ENCODE assay signal across 12 cellular contexts in genomic region chr1:32345289-32345827, GRCh38. TPM values are rescaled to one million over a fixed set of nuclear protein-coding genes. Genes with fewer than 3 reads are reported as not detected.
DNase-seq lines count a peak whose midpoint lies in the region; ATAC-seq, FAIRE-seq and TF ChIP-seq lines count a peak whose summit lies in the region.
"Had no signal": no experiment of that assay in that cellular context is flagged by ENCODE, and none has a peak within 500 bp of the region (broad histone marks: within the 10 kb centered on the region; RNA-seq: fewer than 3 reads in every experiment).

No MANE protein-coding gene starts in this region.

- H4K20me1 ChIP-seq in SK-N-SH (ENCODE audit: insufficient read depth) (no peaks in the 10 kb centered on the region), H1 (replicated peaks in 1 of 2; ENCODE audit: control insufficient read depth in 1 of 2, insufficient read depth in 2 of 2, low read length in 2 of 2) (no peaks in the 10 kb centered on the region), GM23338 (replicated peaks; ENCODE audit: insufficient read depth) (no peaks in the 10 kb centered on the region)

- no peak overlapping the region for H3K27ac Mint-ChIP-seq in GM23338

- peaks cover 10% of the 10 kb centered on the region for H3K9me3 Mint-ChIP-seq in GM23338

- peaks cover 5% of the 10 kb centered on the region; the same call in 2 of the 3 replicates for H3K4me1 Mint-ChIP-seq in GM23338

- H3K27ac ChIP-seq in SK-N-SH (ENCODE audit: low read depth in 2 of 2, low read length in 1 of 2) (no peak overlapping the region), H1 (ENCODE audit: low read depth, low read length) (no peak overlapping the region), small intestine (ENCODE audit: low read depth in 1 of 2, low read length in 1 of 2) (peak overlapping the region in 1 of 2 donors; percentile 13), GM23338 (ENCODE audit: low read depth) (no peak overlapping the region)
- no peak overlapping the region for H3K27ac ChIP-seq in effector memory CD4-positive, alpha-beta T cell (ENCODE audit: insufficient read depth, low read length, poor library complexity, severe bottlenecking)

- H3K79me2 ChIP-seq in SK-N-SH (ENCODE audit: insufficient read depth) (no peaks in the 10 kb centered on the region), H1 (ENCODE audit: control insufficient read depth in 1 of 2, insufficient read depth in 2 of 2, low read length in 2 of 2) (no peaks in the 10 kb centered on the region), GM23338 (replicated peaks; ENCODE audit: insufficient read depth) (no peaks in the 10 kb centered on the region)

- TF ChIP-seq EP300 in SK-N-SH (IDR thresholded peaks at IDR 0.05; ENCODE audit: borderline replicate concordance in 1 of 2, low read depth in 1 of 2, low read length in 1 of 2), result no peak
- no peak for TF ChIP-seq EP300 in H1 (IDR thresholded peaks at IDR 0.05; ENCODE audit: borderline replicate concordance in 1 of 2, low read depth in 2 of 2, low read length in 2 of 2)

- no peak overlapping the region for H3K4ac ChIP-seq in H1 (replicated peaks; ENCODE audit: insufficient read length, low read depth, low read length)

- no peak overlapping the region for H2BK5ac ChIP-seq in H1 (ENCODE audit: low read depth, low read length)

- H3K27me3 Mint-ChIP-seq in GM23338 (ENCODE audit: insufficient read depth, low read depth, poor library complexity), result peaks cover 23% of the 10 kb centered on the region

- H4K5ac ChIP-seq in H1 (ENCODE audit: insufficient read length, low read depth, low read length), result no peak overlapping the region

- H3K9me3 ChIP-seq in SK-N-SH (no peaks in the 10 kb centered on the region), H1 (ENCODE audit: insufficient read depth in 2 of 2, low read depth in 1 of 2, low read length in 1 of 2) (peaks cover under 1 to 6% of the 10 kb centered on the region in 2 experiments; a peak in 3 of 4 replicates), small intestine (ENCODE audit: control insufficient read depth, low read depth) (no peaks in the 10 kb centered on the region)
- H3K9me3 ChIP-seq in effector memory CD4-positive, alpha-beta T cell (ENCODE audit: control insufficient read depth, low read length), result no peaks in the 10 kb centered on the region

- no peak overlapping the region for H2BK12ac ChIP-seq in H1 (ENCODE audit: low read depth, low read length)

- no peak overlapping the region for H3K9ac ChIP-seq in SK-N-SH
- H3K9ac ChIP-seq in H1 (replicated peaks in 1 of 4; ENCODE audit: extremely low read depth in 1 of 4, low read depth in 3 of 4, low read length in 3 of 4), result no peak overlapping the region

- WGBS in SK-N-SH (ENCODE audit: low lambda C conversion rate), result 52% methylated on average over 8 of the region's 8 CpGs
- 86% methylated on average over 8 of the region's 8 CpGs; no CpG with 5 or more reads in 1 of the 2 experiments for WGBS in H1 (ENCODE audit: extremely low coverage in 1 of 2, insufficient coverage in 1 of 2, insufficient read length in 1 of 2, insufficient replicate concordance in 2 of 2, low coverage in 1 of 2, low lambda C conversion rate in 2 of 2, missing lambda C conversion rate in 1 of 2), 2 experiments
- 9 to 32% (median 12%) methylated on average over 8 of the region's 8 CpGs for WGBS in small intestine, 3 donors

- no peaks in the 10 kb centered on the region for H3K79me1 ChIP-seq in H1 (ENCODE audit: low read depth, low read length)

- no peak overlapping the region for H3K56ac ChIP-seq in H1 (replicated peaks; ENCODE audit: insufficient read length, low read depth, low read length)

- H2BK15ac ChIP-seq in H1 (ENCODE audit: low read length), result 0 out of 2 replicates have a peak overlapping the region, but pooled peaks have one; percentile 61

- DNase-seq in SK-N-SH (no peak), RPMI7951 (ENCODE audit: low read depth) (peak; percentile 38), H1 (ENCODE audit: low read depth in 1 of 2, low spot score in 2 of 2) (no peak), small intestine (peak; percentile 46), GM23338 (ENCODE audit: low spot score) (no peak)
- no peak for DNase-seq in effector memory CD4-positive, alpha-beta T cell
- DNase-seq: NK-92 treated with Interleukin-12 subunit alpha and Interleukin-12 subunit beta, amount 100 ng/mL, for 24 hours; occipital lobe had no signal

- TF ChIP-seq RAD21 in SK-N-SH (IDR thresholded peaks at IDR 0.05; ENCODE audit: low read length) (no peak), H1 (IDR thresholded peaks at IDR 0.05 in 1 of 2, conservative IDR thresholded peaks at IDR 0.05 in 1 of 2; ENCODE audit: low read depth in 2 of 2, low read length in 2 of 2) (no peak)

- H2BK20ac ChIP-seq in H1 (ENCODE audit: low read length), result no peak overlapping the region

- H3K4me2 ChIP-seq in SK-N-SH, result no peak overlapping the region
- no peak overlapping the region for H3K4me2 ChIP-seq in H1 (ENCODE audit: insufficient read depth in 1 of 2, low read depth in 2 of 2, low read length in 2 of 2)
- no peak overlapping the region for H3K4me2 ChIP-seq in GM23338

- no peak overlapping the region for H2AFZ ChIP-seq in SK-N-SH (ENCODE audit: low read depth)
- no peak overlapping the region for H2AFZ ChIP-seq in H1 (ENCODE audit: low read length)
- H2AFZ ChIP-seq in GM23338, result no peak overlapping the region

- H3K14ac ChIP-seq in H1 (ENCODE audit: insufficient read length), result peak overlapping the region; percentile 85

- H3K4me3 ChIP-seq in SK-N-SH (ENCODE audit: low read depth in 2 of 2, low read length in 1 of 2) (no peak overlapping the region), H1 (ENCODE audit: extremely low read depth in 1 of 4, insufficient read depth in 2 of 4, low read depth in 3 of 4, low read length in 4 of 4) (no peak overlapping the region), small intestine (ENCODE audit: low read depth in 1 of 2, low read length in 2 of 2) (no peak overlapping the region), GM23338 (no peak overlapping the region)
- no peak overlapping the region for H3K4me3 ChIP-seq in effector memory CD4-positive, alpha-beta T cell (ENCODE audit: insufficient read depth, low read depth, low read length, poor library complexity, severe bottlenecking)

- no peak overlapping the region; the same call in 1 of the 2 replicates for H4K8ac ChIP-seq in H1 (ENCODE audit: extremely low read depth, insufficient read depth, low read length)

- peaks cover 1% of the 10 kb centered on the region for H3K36me3 Mint-ChIP-seq in GM23338 (ENCODE audit: low read depth)

- H3K27me3 ChIP-seq in SK-N-SH (ENCODE audit: insufficient read depth) (no peaks in the 10 kb centered on the region), H1 (replicated peaks in 1 of 4; ENCODE audit: control insufficient read depth in 3 of 4, extremely low read depth in 1 of 4, insufficient read depth in 3 of 4, low read length in 3 of 4) (peaks cover 1 to 12% (median 8%) of the 10 kb centered on the region in 4 experiments), small intestine (ENCODE audit: control insufficient read depth in 2 of 2, insufficient read depth in 2 of 2, low read length in 2 of 2) (no peaks in the 10 kb centered on the region), GM23338 (ENCODE audit: insufficient read depth) (peaks cover 10% of the 10 kb centered on the region)
- no peaks in the 10 kb centered on the region for H3K27me3 ChIP-seq in effector memory CD4-positive, alpha-beta T cell (replicated peaks; ENCODE audit: control insufficient read depth, insufficient read depth, low read length, poor library complexity, severe bottlenecking)

- no peak overlapping the region for H3K4me3 Mint-ChIP-seq in GM23338

- H3F3A ChIP-seq in SK-N-SH (replicated peaks; ENCODE audit: insufficient read depth) (no peaks in the 10 kb centered on the region), GM23338 (replicated peaks; ENCODE audit: low read depth) (peaks cover 2% of the 10 kb centered on the region; the same call in 1 of the 2 replicates)

- ATAC-seq in SK-N-SH treated with all-trans-retinoic acid at 6 μM for 48 hours, result peak; percentile 30; the same call in 2 of the 3 replicates
- ATAC-seq in GM23338, result no peak
- no peak for ATAC-seq in GM19467 (IDR thresholded peaks at IDR 0.05; ENCODE audit: unreplicated experiment)

- no peaks in the 10 kb centered on the region for H3K23me2 ChIP-seq in H1 (ENCODE audit: low read depth, low read length)

- H3K4me1 ChIP-seq in SK-N-SH (ENCODE audit: control insufficient read depth in 1 of 2, insufficient read depth in 2 of 2, low read depth in 1 of 2, low read length in 1 of 2), result no peaks in the 10 kb centered on the region; a peak in 1 of 4 replicates
- peaks cover 0 to 6% (median 3%) of the 10 kb centered on the region in 4 experiments; a peak in 5 of 7 replicates for H3K4me1 ChIP-seq in H1 (replicated peaks in 1 of 4; ENCODE audit: control insufficient read depth in 3 of 4, insufficient read depth in 4 of 4, low read length in 3 of 4)
- no peaks in the 10 kb centered on the region for H3K4me1 ChIP-seq in small intestine (ENCODE audit: control insufficient read depth in 2 of 2, insufficient read depth in 1 of 2, low read depth in 1 of 2, low read length in 1 of 2)
- peaks cover 26% of the 10 kb centered on the region for H3K4me1 ChIP-seq in effector memory CD4-positive, alpha-beta T cell (ENCODE audit: control insufficient read depth, insufficient read depth, low read length, poor library complexity, severe bottlenecking)
- no peaks in the 10 kb centered on the region for H3K4me1 ChIP-seq in GM23338 (ENCODE audit: insufficient read depth)

- POLR2A ChIA-PET in SK-N-SH (lab: Yijun Ruan, JAX), result interaction anchor here (1.3 kb wide), 1 partner anchor 9 kb away, joined by 3 read pairs; the partner anchor contains the start of gene MARCKSL1
- POLR2A ChIA-PET in H1 (lab: Charles Lee; ENCODE audit: partially characterized antibody), result interaction anchor here (0.9 to 17.1 kb wide), 6 partner anchors 12 to 105 kb away, joined by 3 to 321 read pairs (median 4); partner anchors contain the start of genes BSDC1, FAM229A, MARCKSL1 and TSSK3

- FAIRE-seq in H1 (lab: Jason Lieb, UNC), result no peak
- FAIRE-seq in small intestine (lab: Jason Lieb, UNC), result no peak
- FAIRE-seq: endometrium, TTC549 had no signal

- CTCF ChIA-PET in SK-N-SH (lab: Yijun Ruan, JAX), result interaction anchor here (0.9 to 1.4 kb wide), 2 partner anchors 9 to 14 kb away, joined by 3 to 4 read pairs; partner anchors contain the start of gene MARCKSL1
- CTCF ChIA-PET in H1 (lab: Charles Lee; ENCODE audit: partially characterized antibody), result interaction anchor here (1.1 kb wide), 1 partner anchor 130 kb away, joined by 4 read pairs; no protein-coding TSS in a partner anchor

- H3K9me2 ChIP-seq in SK-N-SH (no peaks in the 10 kb centered on the region), GM23338 (ENCODE audit: insufficient read depth) (peaks cover 5% of the 10 kb centered on the region; the same call in 1 of the 2 replicates)

- no peak overlapping the region for H2BK120ac ChIP-seq in H1 (replicated peaks; ENCODE audit: low read depth, low read length)

- H3K36me3 ChIP-seq in SK-N-SH (replicated peaks in 1 of 2; ENCODE audit: control insufficient read depth in 1 of 2, insufficient read depth in 2 of 2, low read length in 1 of 2) (no peaks in the 10 kb centered on the region), H1 (ENCODE audit: control insufficient read depth in 2 of 4, insufficient read depth in 4 of 4, low read length in 3 of 4) (no peaks in the 10 kb centered on the region), small intestine (ENCODE audit: control insufficient read depth in 2 of 2, insufficient read depth in 2 of 2, low read length in 2 of 2) (no peaks in the 10 kb centered on the region), GM23338 (ENCODE audit: insufficient read depth) (no peaks in the 10 kb centered on the region)
- H3K36me3 ChIP-seq in effector memory CD4-positive, alpha-beta T cell (ENCODE audit: control insufficient read depth, insufficient read depth, low read length), result no peaks in the 10 kb centered on the region

- H3K18ac ChIP-seq in H1 (ENCODE audit: extremely low read depth, low read length), result no peak overlapping the region

- H2AK5ac ChIP-seq in H1 (ENCODE audit: low read depth, low read length), result no peak overlapping the region

- no peak overlapping the region for H3K23ac ChIP-seq in H1 (ENCODE audit: insufficient read length)

- TF ChIP-seq CTCF in SK-N-SH (IDR thresholded peaks at IDR 0.05) (no peak), H1 (IDR thresholded peaks at IDR 0.05; ENCODE audit: control extremely low read depth in 1 of 3, insufficient read depth in 1 of 3, low read depth in 1 of 3, low read length in 3 of 3) (no peak), GM23338 (conservative IDR thresholded peaks at IDR 0.05; ENCODE audit: low read depth in 2 of 2) (no peak)

- no peak overlapping the region for H4K91ac ChIP-seq in H1 (replicated peaks; ENCODE audit: insufficient read length, low read length)

- no peak for TF ChIP-seq POLR2A in H1 (IDR thresholded peaks at IDR 0.05; ENCODE audit: control extremely low read depth in 1 of 2, low read depth in 2 of 2, low read length in 2 of 2)

RNA-seq across cellular contexts. Expression of gene MARCKSL1, which starts 9.3 kb away (rescaled TPM):
- polyA plus RNA-seq in SK-N-SH (2012; rRNA removed), result 254 and 275 TPM in 2 replicates
- 257 and 303 TPM in 2 replicates for polyA plus RNA-seq in SK-N-SH (2012; cell fraction: cytosol; rRNA removed)
- 94.4 and 121 TPM in 2 replicates for polyA plus RNA-seq in SK-N-SH (2012; cell fraction: nucleus; rRNA removed)
- 31.7 and 47.7 TPM in 2 replicates for total RNA-seq in RPMI7951 (2014; rRNA removed; shearing (Covaris generic))
- 536 and 557 TPM in 2 replicates for total RNA-seq in H1 (2021; fragmentation: NEBNext Ultra II Directional; extraction: Animal tissue kit (Norgen Biotek cat#: 25700))
- polyA plus RNA-seq in H1 (2011; rRNA removed), result 558 and 618 TPM in 2 replicates
- polyA plus RNA-seq in H1 (2011; cell fraction: cytosol; rRNA removed), result 499 TPM
- 234 TPM for polyA plus RNA-seq in H1 (2011; cell fraction: nucleus; rRNA removed)
- polyA plus RNA-seq in H1 (2012, experiment 1 of 2), result 381 to 528 TPM (median 488 TPM) in 4 replicates
- 579 TPM for polyA plus RNA-seq in H1 (2012, experiment 2 of 2)
- 490 TPM for polyA plus RNA-seq in H1 (2013, experiment 1 of 2)
- polyA plus RNA-seq in H1 (2013, experiment 2 of 2), result 500 TPM
- 278 and 338 TPM in 2 replicates for polyA minus RNA-seq in H1 (2011; rRNA and poly(A)+ RNA removed)
- 161 TPM for polyA minus RNA-seq in H1 (2011; cell fraction: cytosol; rRNA and poly(A)+ RNA removed)
- 161 TPM for polyA minus RNA-seq in H1 (2011; cell fraction: nucleus; rRNA and poly(A)+ RNA removed)
- 100 to 1,000 TPM in 1 of 3 donors, 10 to 100 TPM in 2; 55.9 to 132 (median 56.7) TPM for polyA plus RNA-seq in small intestine
- total RNA-seq in GM23338 (2014; rRNA removed; shearing (Covaris generic)), result 266 and 329 TPM in 2 replicates
- 553 and 576 TPM in 2 replicates for polyA plus RNA-seq in GM23338 (2016; fragmentation: Nextera tagmentation; extraction: Ambion mirVana)

RNA-seq across cellular contexts. Expression of gene FAM229A, which starts 16.9 kb away (rescaled TPM):
- polyA plus RNA-seq in SK-N-SH (2012; rRNA removed) (8.0 and 10.0 TPM in 2 replicates), H1 (2011; rRNA removed) (4.2 and 7.5 TPM in 2 replicates), small intestine (10 to 100 TPM in 2 of 3 donors, 1 to 10 TPM in 1; 4.9 to 69.8 (median 44.9) TPM), GM23338 (2016; fragmentation: Nextera tagmentation; extraction: Ambion mirVana) (2.1 and 3.6 TPM in 2 replicates)
- 0.63 and 1.8 TPM in 2 replicates for polyA plus RNA-seq in SK-N-SH (2012; cell fraction: cytosol; rRNA removed)
- 114 and 147 TPM in 2 replicates for polyA plus RNA-seq in SK-N-SH (2012; cell fraction: nucleus; rRNA removed)
- 0.29 and 0.84 TPM in 2 replicates for total RNA-seq in RPMI7951 (2014; rRNA removed; shearing (Covaris generic))
- 4.1 and 4.2 TPM in 2 replicates for total RNA-seq in H1 (2021; fragmentation: NEBNext Ultra II Directional; extraction: Animal tissue kit (Norgen Biotek cat#: 25700))
- polyA plus RNA-seq in H1 (2011; cell fraction: cytosol; rRNA removed), result 6.3 TPM
- polyA plus RNA-seq in H1 (2011; cell fraction: nucleus; rRNA removed), result 19.5 TPM
- polyA plus RNA-seq in H1 (2012, experiment 1 of 2), result 3.5 to 5.0 TPM (median 4.1 TPM) in 4 replicates
- polyA plus RNA-seq in H1 (2012, experiment 2 of 2), result 4.7 TPM
- polyA plus RNA-seq in H1 (2013, experiment 1 of 2), result 3.7 TPM
- polyA plus RNA-seq in H1 (2013, experiment 2 of 2), result 2.8 TPM
- polyA minus RNA-seq in H1 (2011; rRNA and poly(A)+ RNA removed), result 1.7 and 2.6 TPM in 2 replicates
- polyA minus RNA-seq in H1 (2011; cell fraction: cytosol; rRNA and poly(A)+ RNA removed), result 1.0 TPM
- polyA minus RNA-seq in H1 (2011; cell fraction: nucleus; rRNA and poly(A)+ RNA removed), result 5.4 TPM
- total RNA-seq in GM23338 (2014; rRNA removed; shearing (Covaris generic)), result 0.27 and 4.2 TPM in 2 replicates

RNA-seq across cellular contexts. Expression of gene TSSK3, which starts 17.0 kb away (rescaled TPM):
- polyA plus RNA-seq in SK-N-SH (2012; rRNA removed), result 0.28 and 0.86 TPM in 2 replicates
- polyA plus RNA-seq in SK-N-SH (2012; cell fraction: cytosol; rRNA removed), result 0.20 and 0.21 TPM in 2 replicates
- 5.2 and 5.6 TPM in 2 replicates for polyA plus RNA-seq in SK-N-SH (2012; cell fraction: nucleus; rRNA removed)
- 0.12 and 0.39 TPM in 2 replicates for total RNA-seq in RPMI7951 (2014; rRNA removed; shearing (Covaris generic))
- total RNA-seq in H1 (2021; fragmentation: NEBNext Ultra II Directional; extraction: Animal tissue kit (Norgen Biotek cat#: 25700)), result 1.2 and 1.5 TPM in 2 replicates
- polyA plus RNA-seq in H1 (2011; rRNA removed), result 1.2 and 1.9 TPM in 2 replicates
- 1.1 TPM for polyA plus RNA-seq in H1 (2011; cell fraction: cytosol; rRNA removed)
- polyA plus RNA-seq in H1 (2011; cell fraction: nucleus; rRNA removed), result 2.3 TPM
- polyA plus RNA-seq in H1 (2012, experiment 1 of 2), result 1.1 to 2.7 TPM (median 2.0 TPM) in 4 replicates
- polyA plus RNA-seq in H1 (2012, experiment 2 of 2), result 0.75 TPM
- 0.97 TPM for polyA plus RNA-seq in H1 (2013, experiment 1 of 2)
- polyA plus RNA-seq in H1 (2013, experiment 2 of 2), result 1.8 TPM
- polyA minus RNA-seq in H1 (2011; rRNA and poly(A)+ RNA removed), result 0.76 and 1.2 TPM in 2 replicates
- not detected for polyA minus RNA-seq in H1 (2011; cell fraction: cytosol; rRNA and poly(A)+ RNA removed)
- polyA minus RNA-seq in H1 (2011; cell fraction: nucleus; rRNA and poly(A)+ RNA removed), result 2.7 TPM
- under 1 TPM in 2 of 3 donors, not detected in 1; 0.45 to 0.48 TPM for polyA plus RNA-seq in small intestine
- not detected in 2 replicates for total RNA-seq in GM23338 (2014; rRNA removed; shearing (Covaris generic))
- polyA plus RNA-seq in GM23338 (2016; fragmentation: Nextera tagmentation; extraction: Ambion mirVana), result 0.54 TPM in 1 of 2 replicates, not detected in the other
- total RNA-seq: occipital lobe had no signal

RNA-seq across cellular contexts. Expression of gene BSDC1, which starts 48.9 kb away (rescaled TPM):
- polyA plus RNA-seq in SK-N-SH (2012; rRNA removed) (51.0 and 65.7 TPM in 2 replicates), H1 (2011; rRNA removed) (23.3 and 24.8 TPM in 2 replicates), small intestine (10 to 100 TPM; 38.5 to 39.7 (median 39.1) TPM), GM23338 (2016; fragmentation: Nextera tagmentation; extraction: Ambion mirVana) (22.7 and 24.9 TPM in 2 replicates)
- 37.8 and 46.0 TPM in 2 replicates for polyA plus RNA-seq in SK-N-SH (2012; cell fraction: cytosol; rRNA removed)
- 138 and 143 TPM in 2 replicates for polyA plus RNA-seq in SK-N-SH (2012; cell fraction: nucleus; rRNA removed)
- 45.1 and 52.7 TPM in 2 replicates for total RNA-seq in RPMI7951 (2014; rRNA removed; shearing (Covaris generic))
- 40.7 and 42.9 TPM in 2 replicates for total RNA-seq in H1 (2021; fragmentation: NEBNext Ultra II Directional; extraction: Animal tissue kit (Norgen Biotek cat#: 25700))
- polyA plus RNA-seq in H1 (2011; cell fraction: cytosol; rRNA removed), result 33.0 TPM
- 50.6 TPM for polyA plus RNA-seq in H1 (2011; cell fraction: nucleus; rRNA removed)
- 31.2 to 34.6 TPM (median 32.6 TPM) in 4 replicates for polyA plus RNA-seq in H1 (2012, experiment 1 of 2)
- 27.9 TPM for polyA plus RNA-seq in H1 (2012, experiment 2 of 2)
- polyA plus RNA-seq in H1 (2013, experiment 1 of 2), result 29.6 TPM
- 27.2 TPM for polyA plus RNA-seq in H1 (2013, experiment 2 of 2)
- 33.0 and 33.3 TPM in 2 replicates for polyA minus RNA-seq in H1 (2011; rRNA and poly(A)+ RNA removed)
- 19.5 TPM for polyA minus RNA-seq in H1 (2011; cell fraction: cytosol; rRNA and poly(A)+ RNA removed)
- polyA minus RNA-seq in H1 (2011; cell fraction: nucleus; rRNA and poly(A)+ RNA removed), result 33.1 TPM
- 50.7 and 55.8 TPM in 2 replicates for total RNA-seq in GM23338 (2014; rRNA removed; shearing (Covaris generic))

RNA-seq across cellular contexts. Expression of gene HDAC1, which starts 53.5 kb away (rescaled TPM):
- polyA plus RNA-seq in SK-N-SH (2012; rRNA removed), result 172 and 226 TPM in 2 replicates
- 152 and 171 TPM in 2 replicates for polyA plus RNA-seq in SK-N-SH (2012; cell fraction: cytosol; rRNA removed)
- polyA plus RNA-seq in SK-N-SH (2012; cell fraction: nucleus; rRNA removed), result 246 and 333 TPM in 2 replicates
- 115 and 121 TPM in 2 replicates for total RNA-seq in RPMI7951 (2014; rRNA removed; shearing (Covaris generic))
- 111 and 112 TPM in 2 replicates for total RNA-seq in H1 (2021; fragmentation: NEBNext Ultra II Directional; extraction: Animal tissue kit (Norgen Biotek cat#: 25700))
- polyA plus RNA-seq in H1 (2011; rRNA removed), result 98.6 and 125 TPM in 2 replicates
- 167 TPM for polyA plus RNA-seq in H1 (2011; cell fraction: cytosol; rRNA removed)
- 117 TPM for polyA plus RNA-seq in H1 (2011; cell fraction: nucleus; rRNA removed)
- polyA plus RNA-seq in H1 (2012, experiment 1 of 2), result 163 to 210 TPM (median 188 TPM) in 4 replicates
- polyA plus RNA-seq in H1 (2012, experiment 2 of 2), result 40.2 TPM
- 75.4 TPM for polyA plus RNA-seq in H1 (2013, experiment 1 of 2)
- polyA plus RNA-seq in H1 (2013, experiment 2 of 2), result 69.8 TPM
- polyA minus RNA-seq in H1 (2011; rRNA and poly(A)+ RNA removed), result 167 and 243 TPM in 2 replicates
- 62.5 TPM for polyA minus RNA-seq in H1 (2011; cell fraction: cytosol; rRNA and poly(A)+ RNA removed)
- 104 TPM for polyA minus RNA-seq in H1 (2011; cell fraction: nucleus; rRNA and poly(A)+ RNA removed)
- 100 to 1,000 TPM in 2 of 3 donors, 10 to 100 TPM in 1; 87.0 to 116 (median 107) TPM for polyA plus RNA-seq in small intestine
- total RNA-seq in GM23338 (2014; rRNA removed; shearing (Covaris generic)), result 104 and 116 TPM in 2 replicates
- 82.6 and 84.7 TPM in 2 replicates for polyA plus RNA-seq in GM23338 (2016; fragmentation: Nextera tagmentation; extraction: Ambion mirVana)

Comparison
In these comparisons a context has a peak if more than half of its experiments do, and no peak if none do; other contexts are left out.
1. DNase-seq: peak in RPMI7951 (single experiment) and small intestine (single experiment); none in SK-N-SH (single experiment), H1 (0 of 2), effector memory CD4-positive, alpha-beta T cell (0 of 3) and GM23338 (single experiment).